ENCODE assay signal across 17 cellular contexts in the genomic region with DNA sequence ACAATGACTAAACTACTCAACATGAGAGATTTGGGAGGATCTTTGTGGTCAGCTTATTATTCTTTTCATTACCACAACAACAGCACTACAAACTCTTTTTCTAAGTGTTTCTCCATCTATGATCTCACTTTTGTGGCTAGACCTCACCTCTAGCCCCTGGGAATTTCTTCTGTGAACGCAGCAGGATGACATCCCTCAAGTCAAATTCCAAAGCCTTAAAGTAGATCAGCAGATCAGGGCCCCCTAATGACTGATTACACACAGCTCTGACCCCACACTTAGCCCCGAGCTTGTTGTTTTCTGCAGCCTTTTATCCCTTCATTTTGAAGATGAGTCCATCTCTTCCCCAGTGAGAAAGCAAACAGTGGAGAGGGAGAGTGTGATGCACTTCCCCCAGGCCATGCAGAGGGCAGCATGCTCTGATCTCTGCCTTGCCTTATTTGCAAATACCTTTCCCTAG.
DNase-seq lines count a peak whose midpoint lies in the region; ATAC-seq and TF ChIP-seq lines count a peak whose summit lies in the region.
"Had no signal": no experiment of that assay in that cellular context is flagged by ENCODE, and none has a peak within 500 bp of the region (broad histone marks: within the 10 kb centered on the region; RNA-seq: fewer than 3 reads in every experiment).

No MANE protein-coding gene starts in this region.

- no peak for ATAC-seq in activated CD4-positive, CD25-positive, alpha-beta regulatory T cell treated with anti-CD3 and anti-CD28 coated beads, Interleukin-2, amount 50 U/mL, for 24 hours
- ATAC-seq in effector memory CD8-positive, alpha-beta T cell (replicated peaks), result no peak
- ATAC-seq: sciatic nerve had no signal

- H3K4me3 Mint-ChIP-seq in effector memory CD8-positive, alpha-beta T cell, result no peak overlapping the region
- H3K4me3 Mint-ChIP-seq: activated CD4-positive, alpha-beta T cell treated with anti-CD3 and anti-CD28 coated beads, Interleukin-2, amount 10 ng/mL, durations not matched to agents 7 days and 5 days; activated naive CD4-positive, alpha-beta T cell treated with anti-CD3 and anti-CD28 coated beads for 36 hours; CD4-positive, CD25-positive, alpha-beta regulatory T cell had no signal

- in situ Hi-C loops in astrocyte of the cerebellum (cut with HindIII; ENCODE audit: low sequenced_read_pairs), result no loop called here

- peaks cover 0 to 3% of the 10 kb centered on the region in 2 donors for H3K9me3 Mint-ChIP-seq in effector memory CD8-positive, alpha-beta T cell
- H3K9me3 Mint-ChIP-seq: activated CD4-positive, alpha-beta T cell treated with anti-CD3 and anti-CD28 coated beads, Interleukin-2, amount 10 ng/mL, durations not matched to agents 7 days and 5 days; activated naive CD4-positive, alpha-beta T cell treated with anti-CD3 and anti-CD28 coated beads for 36 hours had no signal

- H3K27me3 Mint-ChIP-seq in effector memory CD8-positive, alpha-beta T cell, result peaks cover 9 to 23% of the 10 kb centered on the region in 2 donors

- DNase-seq in AG20443 (ENCODE audit: low spot score), result peak; percentile 78
- DNase-seq in HK-2 (ENCODE audit: unreplicated experiment), result peak; percentile 67
- peak; percentile 92 for DNase-seq in astrocyte of the cerebellum (ENCODE audit: low read depth)
- peak; percentile 97 for DNase-seq in kidney glomerular epithelial cell (lab: John Stamatoyannopoulos, UW)
- no peak for DNase-seq in HuH-7 (ENCODE audit: low spot score)
- no peak for DNase-seq in effector memory CD8-positive, alpha-beta T cell
- DNase-seq in NCI-H2171 treated with DMSO at 0.1 percent for 48 hours (lab: John Stamatoyannopoulos, UW), result no peak
- DNase-seq: activated CD4-positive, alpha-beta T cell treated with anti-CD3 and anti-CD28 coated beads, Interleukin-2, amount 10 ng/mL, durations not matched to agents 7 days and 5 days; activated naive CD4-positive, alpha-beta T cell treated with anti-CD3 and anti-CD28 coated beads for 36 hours; CD4-positive, CD25-positive, alpha-beta regulatory T cell; midbrain; MV-4-11; NCI-H524 had no signal

- H3K27ac Mint-ChIP-seq in effector memory CD8-positive, alpha-beta T cell, result no peak overlapping the region
- H3K27ac Mint-ChIP-seq: activated CD4-positive, alpha-beta T cell treated with anti-CD3 and anti-CD28 coated beads, Interleukin-2, amount 10 ng/mL, durations not matched to agents 7 days and 5 days; activated naive CD4-positive, alpha-beta T cell treated with anti-CD3 and anti-CD28 coated beads for 36 hours; CD4-positive, CD25-positive, alpha-beta regulatory T cell had no signal

- TF ChIP-seq CTCF in astrocyte of the cerebellum (IDR thresholded peaks at IDR 0.05; ENCODE audit: low read depth, low read length, missing control alignments), result peak; percentile 29

- H3K4me1 Mint-ChIP-seq in effector memory CD8-positive, alpha-beta T cell (ENCODE audit: low read depth in 2 of 2), result peaks cover 0 to 2% of the 10 kb centered on the region in 2 donors
- H3K4me1 Mint-ChIP-seq: activated CD4-positive, alpha-beta T cell treated with anti-CD3 and anti-CD28 coated beads, Interleukin-2, amount 10 ng/mL, durations not matched to agents 7 days and 5 days; CD4-positive, CD25-positive, alpha-beta regulatory T cell had no signal

- H3K36me3 Mint-ChIP-seq in effector memory CD8-positive, alpha-beta T cell (ENCODE audit: insufficient read depth), result no peaks in the 10 kb centered on the region
- H3K36me3 Mint-ChIP-seq: CD4-positive, CD25-positive, alpha-beta regulatory T cell had no signal

- no peak overlapping the region for H3K4me3 ChIP-seq in astrocyte of the cerebellum (ENCODE audit: low read depth, low read length)
- H3K4me3 ChIP-seq: SK-N-MC, upper lobe of left lung had no signal

Comparison
In these comparisons a context has a peak if more than half of its experiments do, and no peak if none do; other contexts are left out.
1. DNase-seq: peak in AG20443 (single experiment), HK-2 (single experiment), astrocyte of the cerebellum (single experiment) and kidney glomerular epithelial cell (single experiment); none in HuH-7 (single experiment), effector memory CD8-positive, alpha-beta T cell (0 of 3) and NCI-H2171 treated with DMSO at 0.1 percent for 48 hours (single experiment).